1 cellular context compared by ENCODE assay signal in the genomic region with DNA sequence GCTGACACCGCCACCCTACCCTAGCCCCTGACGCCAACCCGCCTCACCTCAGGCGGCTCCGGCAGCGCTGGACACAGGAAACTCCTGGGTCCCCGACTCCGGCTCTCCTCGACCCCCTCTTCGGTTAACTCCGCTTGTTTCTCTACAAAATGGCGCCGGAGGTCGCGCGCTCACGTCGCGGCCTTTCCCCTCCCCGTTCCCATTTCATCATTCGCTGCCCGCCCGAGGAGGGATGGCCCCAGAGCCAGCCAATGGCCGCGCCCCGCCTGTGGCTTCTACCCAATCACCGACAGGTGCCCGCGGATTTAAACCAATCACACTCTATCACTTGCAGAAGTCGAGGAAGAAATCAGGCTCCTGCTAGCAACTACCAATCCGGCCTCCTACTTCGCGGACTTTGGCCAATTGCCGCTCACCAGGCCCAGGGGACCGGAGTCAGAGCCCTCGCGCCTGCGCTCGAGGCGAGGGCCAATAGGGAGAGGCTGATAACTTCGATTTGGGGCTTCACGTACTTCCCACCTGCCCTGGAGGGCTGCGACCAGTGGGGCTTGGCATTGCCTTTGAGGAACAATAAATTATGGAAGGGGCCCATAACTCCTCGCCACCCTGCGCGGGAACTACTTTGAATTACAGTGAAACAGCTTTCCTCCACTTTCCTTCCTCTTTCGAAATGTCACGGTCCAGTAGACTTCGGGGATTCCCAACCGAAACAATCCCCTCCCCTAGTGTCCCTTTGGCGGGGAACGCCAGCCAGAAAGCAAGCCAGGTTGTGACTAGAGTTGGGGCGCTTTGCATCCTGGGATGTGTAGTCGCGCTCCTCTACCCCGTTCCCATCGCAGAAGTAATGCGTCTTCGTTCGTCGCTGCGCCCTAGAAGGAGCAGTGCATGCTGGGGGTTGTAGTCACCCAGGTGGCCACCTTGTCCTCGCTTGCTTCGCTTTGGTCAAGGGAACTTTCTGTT.
A peak's percentile ranks its signal among the peaks of the same experiment; 100 is the strongest.
TF ChIP-seq lines count a peak whose summit lies in the region.

A gene (minus strand): TSS at position 146 of the 960 bp plus-strand sequence. CDS start 30,489 bp downstream, outside the sequence.

TF ChIP-seq in HepG2, 621 proteins besides CTCF, POLR2A, EP300 and RAD21 (continued from another document and continues in another):
- TF ChIP-seq ZNF557 (CRISPR knock-in tag; IDR thresholded peaks at IDR 0.05) (no peak; the same call in 1 of the 2 replicates), ZSCAN20 (CRISPR knock-in tag; IDR thresholded peaks at IDR 0.05; ENCODE audit: borderline replicate concordance) (no peak), HMGA1 (CRISPR knock-in tag; conservative IDR thresholded peaks at IDR 0.05) (no peak), GABPB1 (CRISPR knock-in tag; IDR thresholded peaks at IDR 0.05) (peak; percentile 78), TBX2 (CRISPR knock-in tag; IDR thresholded peaks at IDR 0.05; ENCODE audit: borderline replicate concordance) (peak; percentile 74), ZNF138 (CRISPR knock-in tag; IDR thresholded peaks at IDR 0.05; ENCODE audit: low read depth) (peak; percentile 74; the same call in 1 of the 2 replicates), SAP130 (CRISPR knock-in tag; IDR thresholded peaks at IDR 0.05; ENCODE audit: low read depth) (peak; percentile 90), MAFF (IDR thresholded peaks at IDR 0.05; ENCODE audit: low read depth, low read length) (0 out of 2 replicates have a peak, but pooled peaks have one; percentile 4), KAT7 (CRISPR knock-in tag; IDR thresholded peaks at IDR 0.05; ENCODE audit: borderline replicate concordance) (peak; percentile 93; the same call in 1 of the 2 replicates), AHR (CRISPR knock-in tag; IDR thresholded peaks at IDR 0.05) (peak; percentile 27; the same call in 1 of the 2 replicates), ZFP82 (CRISPR knock-in tag; IDR thresholded peaks at IDR 0.05; ENCODE audit: borderline replicate concordance) (no peak; the same call in 1 of the 2 replicates), JUN (CRISPR knock-in tag; IDR thresholded peaks at IDR 0.05) (peak; percentile 52; the same call in 1 of the 2 replicates), ZNF747 (CRISPR knock-in tag; IDR thresholded peaks at IDR 0.05; ENCODE audit: borderline replicate concordance) (peak; percentile 86; the same call in 1 of the 2 replicates), ZFP36 (IDR thresholded peaks at IDR 0.05; ENCODE audit: borderline replicate concordance, low read depth, low read length, partially characterized antibody) (no peak), ZNF672 (CRISPR knock-in tag; IDR thresholded peaks at IDR 0.05) (0 out of 2 replicates have a peak, but pooled peaks have one; percentile 23), ZNF558 (CRISPR knock-in tag; IDR thresholded peaks at IDR 0.05; ENCODE audit: borderline replicate concordance) (peak; percentile 93; the same call in 1 of the 2 replicates), ZNF703 (CRISPR knock-in tag; IDR thresholded peaks at IDR 0.05; ENCODE audit: borderline replicate concordance) (no peak), SMAD3 (CRISPR knock-in tag; IDR thresholded peaks at IDR 0.05) (peak; percentile 73), SUZ12 (IDR thresholded peaks at IDR 0.05; ENCODE audit: low read depth, low read length) (peak; percentile 91), ZNF33A (CRISPR knock-in tag; IDR thresholded peaks at IDR 0.05; ENCODE audit: borderline replicate concordance) (peak; percentile 50; the same call in 1 of the 2 replicates), MEIS1 (CRISPR knock-in tag; IDR thresholded peaks at IDR 0.05; ENCODE audit: borderline replicate concordance) (0 out of 2 replicates have a peak, but pooled peaks have one; percentile 11), KMT2B (CRISPR knock-in tag; IDR thresholded peaks at IDR 0.05) (peak; percentile 86), ZNF496 (CRISPR knock-in tag; IDR thresholded peaks at IDR 0.05; ENCODE audit: insufficient replicate concordance) (no peak), SPEN (CRISPR knock-in tag; IDR thresholded peaks at IDR 0.05; ENCODE audit: low read depth) (peak; percentile 82), CREM (IDR thresholded peaks at IDR 0.05) (peak; percentile 100), CREM (CRISPR knock-in tag; IDR thresholded peaks at IDR 0.05) (peak; percentile 84)
- TF ChIP-seq, protein P1, sequence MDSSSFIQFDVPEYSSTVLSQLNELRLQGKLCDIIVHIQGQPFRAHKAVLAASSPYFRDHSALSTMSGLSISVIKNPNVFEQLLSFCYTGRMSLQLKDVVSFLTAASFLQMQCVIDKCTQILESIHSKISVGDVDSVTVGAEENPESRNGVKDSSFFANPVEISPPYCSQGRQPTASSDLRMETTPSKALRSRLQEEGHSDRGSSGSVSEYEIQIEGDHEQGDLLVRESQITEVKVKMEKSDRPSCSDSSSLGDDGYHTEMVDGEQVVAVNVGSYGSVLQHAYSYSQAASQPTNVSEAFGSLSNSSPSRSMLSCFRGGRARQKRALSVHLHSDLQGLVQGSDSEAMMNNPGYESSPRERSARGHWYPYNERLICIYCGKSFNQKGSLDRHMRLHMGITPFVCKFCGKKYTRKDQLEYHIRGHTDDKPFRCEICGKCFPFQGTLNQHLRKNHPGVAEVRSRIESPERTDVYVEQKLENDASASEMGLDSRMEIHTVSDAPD (CRISPR knock-in tag; IDR thresholded peaks at IDR 0.05) = no peak
- TF ChIP-seq, protein P2, sequence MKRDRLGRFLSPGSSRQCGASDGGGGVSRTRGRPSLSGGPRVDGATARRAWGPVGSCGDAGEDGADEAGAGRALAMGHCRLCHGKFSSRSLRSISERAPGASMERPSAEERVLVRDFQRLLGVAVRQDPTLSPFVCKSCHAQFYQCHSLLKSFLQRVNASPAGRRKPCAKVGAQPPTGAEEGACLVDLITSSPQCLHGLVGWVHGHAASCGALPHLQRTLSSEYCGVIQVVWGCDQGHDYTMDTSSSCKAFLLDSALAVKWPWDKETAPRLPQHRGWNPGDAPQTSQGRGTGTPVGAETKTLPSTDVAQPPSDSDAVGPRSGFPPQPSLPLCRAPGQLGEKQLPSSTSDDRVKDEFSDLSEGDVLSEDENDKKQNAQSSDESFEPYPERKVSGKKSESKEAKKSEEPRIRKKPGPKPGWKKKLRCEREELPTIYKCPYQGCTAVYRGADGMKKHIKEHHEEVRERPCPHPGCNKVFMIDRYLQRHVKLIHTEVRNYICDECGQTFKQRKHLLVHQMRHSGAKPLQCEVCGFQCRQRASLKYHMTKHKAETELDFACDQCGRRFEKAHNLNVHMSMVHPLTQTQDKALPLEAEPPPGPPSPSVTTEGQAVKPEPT (CRISPR knock-in tag; IDR thresholded peaks at IDR 0.05; ENCODE audit: low read depth) = 0 out of 2 replicates have a peak, but pooled peaks have one; percentile 58
- TF ChIP-seq, protein P3, sequence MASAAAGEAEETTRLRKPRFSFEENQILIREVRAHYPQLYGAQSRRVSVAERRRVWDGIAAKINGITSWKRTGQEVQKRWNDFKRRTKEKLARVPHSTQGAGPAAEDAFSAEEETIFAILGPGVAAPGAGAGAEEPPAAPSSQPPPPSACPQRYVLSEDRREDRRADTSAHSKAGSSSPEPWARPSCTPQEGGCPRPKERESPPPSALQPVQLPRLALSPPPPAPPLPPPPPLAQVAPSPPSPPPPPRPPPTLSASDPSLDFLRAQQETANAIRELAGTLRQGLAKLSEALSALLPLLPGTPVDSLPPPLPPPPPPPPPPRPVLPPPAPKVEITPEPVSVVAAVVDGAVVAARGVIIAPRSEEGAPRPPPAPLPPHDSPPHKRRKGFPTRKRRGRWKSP (CRISPR knock-in tag; IDR thresholded peaks at IDR 0.05) = peak; percentile 93; the same call in 1 of the 2 replicates
- TF ChIP-seq, protein P4, sequence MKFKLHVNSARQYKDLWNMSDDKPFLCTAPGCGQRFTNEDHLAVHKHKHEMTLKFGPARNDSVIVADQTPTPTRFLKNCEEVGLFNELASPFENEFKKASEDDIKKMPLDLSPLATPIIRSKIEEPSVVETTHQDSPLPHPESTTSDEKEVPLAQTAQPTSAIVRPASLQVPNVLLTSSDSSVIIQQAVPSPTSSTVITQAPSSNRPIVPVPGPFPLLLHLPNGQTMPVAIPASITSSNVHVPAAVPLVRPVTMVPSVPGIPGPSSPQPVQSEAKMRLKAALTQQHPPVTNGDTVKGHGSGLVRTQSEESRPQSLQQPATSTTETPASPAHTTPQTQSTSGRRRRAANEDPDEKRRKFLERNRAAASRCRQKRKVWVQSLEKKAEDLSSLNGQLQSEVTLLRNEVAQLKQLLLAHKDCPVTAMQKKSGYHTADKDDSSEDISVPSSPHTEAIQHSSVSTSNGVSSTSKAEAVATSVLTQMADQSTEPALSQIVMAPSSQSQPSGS (CRISPR knock-in tag; IDR thresholded peaks at IDR 0.05) = peak; percentile 85
- TF ChIP-seq, protein P5, sequence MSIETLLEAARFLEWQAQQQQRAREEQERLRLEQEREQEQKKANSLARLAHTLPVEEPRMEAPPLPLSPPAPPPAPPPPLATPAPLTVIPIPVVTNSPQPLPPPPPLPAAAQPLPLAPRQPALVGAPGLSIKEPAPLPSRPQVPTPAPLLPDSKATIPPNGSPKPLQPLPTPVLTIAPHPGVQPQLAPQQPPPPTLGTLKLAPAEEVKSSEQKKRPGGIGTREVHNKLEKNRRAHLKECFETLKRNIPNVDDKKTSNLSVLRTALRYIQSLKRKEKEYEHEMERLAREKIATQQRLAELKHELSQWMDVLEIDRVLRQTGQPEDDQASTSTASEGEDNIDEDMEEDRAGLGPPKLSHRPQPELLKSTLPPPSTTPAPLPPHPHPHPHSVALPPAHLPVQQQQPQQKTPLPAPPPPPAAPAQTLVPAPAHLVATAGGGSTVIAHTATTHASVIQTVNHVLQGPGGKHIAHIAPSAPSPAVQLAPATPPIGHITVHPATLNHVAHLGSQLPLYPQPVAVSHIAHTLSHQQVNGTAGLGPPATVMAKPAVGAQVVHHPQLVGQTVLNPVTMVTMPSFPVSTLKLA (IDR thresholded peaks at IDR 0.05) = peak; percentile 25; the same call in 1 of the 2 replicates
- TF ChIP-seq, protein P6, sequence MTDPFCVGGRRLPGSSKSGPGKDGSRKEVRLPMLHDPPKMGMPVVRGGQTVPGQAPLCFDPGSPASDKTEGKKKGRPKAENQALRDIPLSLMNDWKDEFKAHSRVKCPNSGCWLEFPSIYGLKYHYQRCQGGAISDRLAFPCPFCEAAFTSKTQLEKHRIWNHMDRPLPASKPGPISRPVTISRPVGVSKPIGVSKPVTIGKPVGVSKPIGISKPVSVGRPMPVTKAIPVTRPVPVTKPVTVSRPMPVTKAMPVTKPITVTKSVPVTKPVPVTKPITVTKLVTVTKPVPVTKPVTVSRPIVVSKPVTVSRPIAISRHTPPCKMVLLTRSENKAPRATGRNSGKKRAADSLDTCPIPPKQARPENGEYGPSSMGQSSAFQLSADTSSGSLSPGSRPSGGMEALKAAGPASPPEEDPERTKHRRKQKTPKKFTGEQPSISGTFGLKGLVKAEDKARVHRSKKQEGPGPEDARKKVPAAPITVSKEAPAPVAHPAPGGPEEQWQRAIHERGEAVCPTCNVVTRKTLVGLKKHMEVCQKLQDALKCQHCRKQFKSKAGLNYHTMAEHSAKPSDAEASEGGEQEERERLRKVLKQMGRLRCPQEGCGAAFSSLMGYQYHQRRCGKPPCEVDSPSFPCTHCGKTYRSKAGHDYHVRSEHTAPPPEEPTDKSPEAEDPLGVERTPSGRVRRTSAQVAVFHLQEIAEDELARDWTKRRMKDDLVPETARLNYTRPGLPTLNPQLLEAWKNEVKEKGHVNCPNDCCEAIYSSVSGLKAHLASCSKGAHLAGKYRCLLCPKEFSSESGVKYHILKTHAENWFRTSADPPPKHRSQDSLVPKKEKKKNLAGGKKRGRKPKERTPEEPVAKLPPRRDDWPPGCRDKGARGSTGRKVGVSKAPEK (CRISPR knock-in tag; IDR thresholded peaks at IDR 0.05; ENCODE audit: borderline replicate concordance) = no peak
- TF ChIP-seq, protein P7, sequence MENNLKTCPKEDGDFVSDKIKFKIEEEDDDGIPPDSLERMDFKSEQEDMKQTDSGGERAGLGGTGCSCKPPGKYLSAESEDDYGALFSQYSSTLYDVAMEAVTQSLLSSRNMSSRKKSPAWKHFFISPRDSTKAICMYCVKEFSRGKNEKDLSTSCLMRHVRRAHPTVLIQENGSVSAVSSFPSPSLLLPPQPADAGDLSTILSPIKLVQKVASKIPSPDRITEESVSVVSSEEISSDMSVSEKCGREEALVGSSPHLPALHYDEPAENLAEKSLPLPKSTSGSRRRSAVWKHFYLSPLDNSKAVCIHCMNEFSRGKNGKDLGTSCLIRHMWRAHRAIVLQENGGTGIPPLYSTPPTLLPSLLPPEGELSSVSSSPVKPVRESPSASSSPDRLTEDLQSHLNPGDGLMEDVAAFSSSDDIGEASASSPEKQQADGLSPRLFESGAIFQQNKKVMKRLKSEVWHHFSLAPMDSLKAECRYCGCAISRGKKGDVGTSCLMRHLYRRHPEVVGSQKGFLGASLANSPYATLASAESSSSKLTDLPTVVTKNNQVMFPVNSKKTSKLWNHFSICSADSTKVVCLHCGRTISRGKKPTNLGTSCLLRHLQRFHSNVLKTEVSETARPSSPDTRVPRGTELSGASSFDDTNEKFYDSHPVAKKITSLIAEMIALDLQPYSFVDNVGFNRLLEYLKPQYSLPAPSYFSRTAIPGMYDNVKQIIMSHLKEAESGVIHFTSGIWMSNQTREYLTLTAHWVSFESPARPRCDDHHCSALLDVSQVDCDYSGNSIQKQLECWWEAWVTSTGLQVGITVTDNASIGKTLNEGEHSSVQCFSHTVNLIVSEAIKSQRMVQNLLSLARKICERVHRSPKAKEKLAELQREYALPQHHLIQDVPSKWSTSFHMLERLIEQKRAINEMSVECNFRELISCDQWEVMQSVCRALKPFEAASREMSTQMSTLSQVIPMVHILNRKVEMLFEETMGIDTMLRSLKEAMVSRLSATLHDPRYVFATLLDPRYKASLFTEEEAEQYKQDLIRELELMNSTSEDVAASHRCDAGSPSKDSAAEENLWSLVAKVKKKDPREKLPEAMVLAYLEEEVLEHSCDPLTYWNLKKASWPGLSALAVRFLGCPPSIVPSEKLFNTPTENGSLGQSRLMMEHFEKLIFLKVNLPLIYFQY (CRISPR knock-in tag; IDR thresholded peaks at IDR 0.05; ENCODE audit: borderline replicate concordance) = peak; percentile 21; the same call in 1 of the 2 replicates
- TF ChIP-seq, protein P8, sequence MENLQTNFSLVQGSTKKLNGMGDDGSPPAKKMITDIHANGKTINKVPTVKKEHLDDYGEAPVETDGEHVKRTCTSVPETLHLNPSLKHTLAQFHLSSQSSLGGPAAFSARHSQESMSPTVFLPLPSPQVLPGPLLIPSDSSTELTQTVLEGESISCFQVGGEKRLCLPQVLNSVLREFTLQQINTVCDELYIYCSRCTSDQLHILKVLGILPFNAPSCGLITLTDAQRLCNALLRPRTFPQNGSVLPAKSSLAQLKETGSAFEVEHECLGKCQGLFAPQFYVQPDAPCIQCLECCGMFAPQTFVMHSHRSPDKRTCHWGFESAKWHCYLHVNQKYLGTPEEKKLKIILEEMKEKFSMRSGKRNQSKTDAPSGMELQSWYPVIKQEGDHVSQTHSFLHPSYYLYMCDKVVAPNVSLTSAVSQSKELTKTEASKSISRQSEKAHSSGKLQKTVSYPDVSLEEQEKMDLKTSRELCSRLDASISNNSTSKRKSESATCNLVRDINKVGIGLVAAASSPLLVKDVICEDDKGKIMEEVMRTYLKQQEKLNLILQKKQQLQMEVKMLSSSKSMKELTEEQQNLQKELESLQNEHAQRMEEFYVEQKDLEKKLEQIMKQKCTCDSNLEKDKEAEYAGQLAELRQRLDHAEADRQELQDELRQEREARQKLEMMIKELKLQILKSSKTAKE (CRISPR knock-in tag; IDR thresholded peaks at IDR 0.05; ENCODE audit: borderline replicate concordance) = no peak
- TF ChIP-seq, protein P9, sequence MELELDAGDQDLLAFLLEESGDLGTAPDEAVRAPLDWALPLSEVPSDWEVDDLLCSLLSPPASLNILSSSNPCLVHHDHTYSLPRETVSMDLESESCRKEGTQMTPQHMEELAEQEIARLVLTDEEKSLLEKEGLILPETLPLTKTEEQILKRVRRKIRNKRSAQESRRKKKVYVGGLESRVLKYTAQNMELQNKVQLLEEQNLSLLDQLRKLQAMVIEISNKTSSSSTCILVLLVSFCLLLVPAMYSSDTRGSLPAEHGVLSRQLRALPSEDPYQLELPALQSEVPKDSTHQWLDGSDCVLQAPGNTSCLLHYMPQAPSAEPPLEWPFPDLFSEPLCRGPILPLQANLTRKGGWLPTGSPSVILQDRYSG (CRISPR knock-in tag; IDR thresholded peaks at IDR 0.05) = peak; percentile 31; the same call in 1 of the 2 replicates
